In genomic region chr1:9385801-9386573, GRCh38 we compare ENCODE assay signal across 15 cellular contexts.
DNase-seq lines count a peak whose midpoint lies in the region; ATAC-seq and TF ChIP-seq lines count a peak whose summit lies in the region.
"Had no signal": no experiment of that assay in that cellular context is flagged by ENCODE, and none has a peak within 500 bp of the region (broad histone marks: within the 10 kb centered on the region; RNA-seq: fewer than 3 reads in every experiment).

No MANE protein-coding gene starts in this region.

- peak overlapping the region; percentile 68 for H3K27ac Mint-ChIP-seq in chondrocyte (ENCODE audit: unreplicated experiment)

- TF ChIP-seq CTCF in HCT116 (IDR thresholded peaks at IDR 0.05 in 2 of 3, conservative IDR thresholded peaks at IDR 0.05 in 1 of 3; ENCODE audit: borderline replicate concordance in 1 of 3, insufficient read depth in 1 of 3, low read depth in 2 of 3, low read length in 2 of 3) (no peak), chondrocyte (IDR thresholded peaks at IDR 0.05) (no peak), vagina (IDR thresholded peaks at IDR 0.05) (no peak), GM13976 (IDR thresholded peaks at IDR 0.05; ENCODE audit: borderline replicate concordance, control extremely low read depth, extremely low read depth, insufficient read depth, missing control alignments) (no peak)

- H3K27me3 ChIP-seq in HCT116 (ENCODE audit: insufficient read depth, low read length) = no peaks in the 10 kb centered on the region
- H3K27me3 ChIP-seq in neuronal stem cell (ENCODE audit: control insufficient read depth in 3 of 3, insufficient read depth in 3 of 3, low read depth in 1 of 3, low read length in 3 of 3) = peaks cover 0 to 35% (median 0%) of the 10 kb centered on the region in 3 experiments
- no peaks in the 10 kb centered on the region for H3K27me3 ChIP-seq in vagina
- H3K27me3 ChIP-seq: body of pancreas had no signal

- no peak overlapping the region for H2AFZ ChIP-seq in HCT116 (ENCODE audit: low read depth, low read length, poor library complexity, severe bottlenecking)
- H2AFZ ChIP-seq in neuronal stem cell (ENCODE audit: low read length) = no peak overlapping the region

- H3K79me2 ChIP-seq in HCT116 (ENCODE audit: insufficient read depth, low read length) = no peaks in the 10 kb centered on the region

- H3K9me3 Mint-ChIP-seq in chondrocyte (ENCODE audit: low read depth) = no peaks in the 10 kb centered on the region

- CTCF ChIA-PET in HCT116 (lab: Charles Lee) = no interaction called here

- peak overlapping the region; percentile 53 for H3K4ac ChIP-seq in neuronal stem cell (ENCODE audit: low read length)

- intact Hi-C loops in HCT116 (cut with micrococcal nuclease) = no loop called here
- intact Hi-C loops in vagina (cut with DNase I) = no loop called here

- H2BK12ac ChIP-seq in neuronal stem cell (ENCODE audit: low read length) = peak overlapping the region; percentile 58

- no peaks in the 10 kb centered on the region for H4K20me1 ChIP-seq in HCT116 (ENCODE audit: insufficient read depth)

- no peak for TF ChIP-seq RAD21 in HCT116 (IDR thresholded peaks at IDR 0.05; ENCODE audit: low read depth)

- in situ Hi-C loops in GM13976 (cut with MboI; ENCODE audit: low sequenced_read_pairs, unreplicated experiment) = no loop called here

- no peak overlapping the region for H3K4me3 Mint-ChIP-seq in chondrocyte (ENCODE audit: unreplicated experiment)

- no peak overlapping the region for H2BK120ac ChIP-seq in neuronal stem cell (ENCODE audit: low read depth, low read length)

- no peaks in the 10 kb centered on the region for H3K36me3 Mint-ChIP-seq in chondrocyte (ENCODE audit: low read depth)

- peak overlapping the region; percentile 85 for H3K18ac ChIP-seq in neuronal stem cell (ENCODE audit: low read length)

- peak overlapping the region; percentile 24 for H4K91ac ChIP-seq in neuronal stem cell (ENCODE audit: low read depth, low read length, poor library complexity)

- RAD21 ChIA-PET in HCT116 (lab: Charles Lee; ENCODE audit: low non-redundant PET in 1 of 2, low total read pairs in 2 of 2, uncharacterized antibody in 2 of 2, unreplicated experiment in 2 of 2) = no interaction called here

- peak; percentile 34 for DNase-seq in Daoy (ENCODE audit: low read depth)
- DNase-seq in HCT116 (ENCODE audit: low read depth, low spot score) = no peak
- no peak for DNase-seq in chondrocyte (ENCODE audit: low spot score)
- DNase-seq in neuronal stem cell (ENCODE audit: low spot score) = no peak
- no peak for DNase-seq in midbrain (lab: John Stamatoyannopoulos, UW)
- no peak for DNase-seq in vagina (ENCODE audit: extremely low spot score in 2 of 2)
- no peak for DNase-seq in GM13976 (ENCODE audit: low spot score)
- DNase-seq: activated effector memory CD4-positive, alpha-beta T cell treated with Interleukin-2 at 50 U/mL for 16 hours; body of pancreas; effector memory CD4-positive, alpha-beta T cell; foreskin fibroblast; NCI-H1417 treated with DMSO at 0.1 percent for 48 hours; NCI-H510A treated with DMSO at 0.1 percent for 48 hours had no signal

- no peak for ATAC-seq in HCT116
- no peak for ATAC-seq in HG02678 (IDR thresholded peaks at IDR 0.05; ENCODE audit: unreplicated experiment)
- ATAC-seq: body of pancreas had no signal

- POLR2A ChIA-PET in HCT116 (lab: Charles Lee) = no interaction called here

- peak overlapping the region; percentile 65 for H4K8ac ChIP-seq in neuronal stem cell (ENCODE audit: low read depth, low read length)

- H3K27me3 Mint-ChIP-seq in chondrocyte (ENCODE audit: low read depth) = no peaks in the 10 kb centered on the region

- no peaks in the 10 kb centered on the region for H3K79me1 ChIP-seq in neuronal stem cell (ENCODE audit: low read depth, low read length)

- no CpG with 5 or more reads among the region's 20 CpGs for WGBS in neuronal stem cell (ENCODE audit: extremely low coverage in 2 of 2, insufficient read length in 2 of 2, insufficient replicate concordance in 1 of 2), 2 donors

- H2BK5ac ChIP-seq in neuronal stem cell (ENCODE audit: low read length) = no peak overlapping the region

- H3K27ac ChIP-seq in HCT116 (ENCODE audit: low read depth, low read length) (no peak overlapping the region), neuronal stem cell (replicated peaks; ENCODE audit: low read length) (no peak overlapping the region), vagina (no peak overlapping the region)
- H3K27ac ChIP-seq: body of pancreas had no signal

- TF ChIP-seq POLR2A in HCT116 (IDR thresholded peaks at IDR 0.05; ENCODE audit: borderline replicate concordance, extremely low read depth, insufficient read depth, insufficient read length) (no peak), vagina (IDR thresholded peaks at IDR 0.05) (no peak)

- no TSS peak for BruUV-seq in HCT116 (replicated peaks; lab: Mats Ljungman, UMichigan)

- H3K4me1 Mint-ChIP-seq in chondrocyte (ENCODE audit: low read depth) = peaks cover 70% of the 10 kb centered on the region

- H3K9ac ChIP-seq in HCT116 (ENCODE audit: low read length) (no peak overlapping the region), neuronal stem cell (ENCODE audit: low read depth, low read length, poor library complexity) (no peak overlapping the region)

- peak overlapping the region; percentile 73 for H3K23ac ChIP-seq in neuronal stem cell (ENCODE audit: low read depth, low read length, poor library complexity)

- no peaks in the 10 kb centered on the region for H3K9me3 ChIP-seq in HCT116 (ENCODE audit: control insufficient read depth in 1 of 2, insufficient read depth in 1 of 2, low read depth in 1 of 2, low read length in 2 of 2)
- H3K9me3 ChIP-seq in neuronal stem cell (replicated peaks in 1 of 2; ENCODE audit: control insufficient read depth in 2 of 2, insufficient read depth in 1 of 2, low read depth in 1 of 2, low read length in 2 of 2) = no peaks in the 10 kb centered on the region
- no peaks in the 10 kb centered on the region for H3K9me3 ChIP-seq in vagina
- H3K9me3 ChIP-seq: body of pancreas, prostate gland had no signal

- peak overlapping the region; percentile 38 for H3K14ac ChIP-seq in neuronal stem cell (ENCODE audit: low read length)

- H2BK15ac ChIP-seq in neuronal stem cell (ENCODE audit: low read length) = peak overlapping the region; percentile 14

- no peaks in the 10 kb centered on the region for H3K9me2 ChIP-seq in HCT116 (ENCODE audit: insufficient read depth)

- 0 out of 2 replicates have a peak overlapping the region, but pooled peaks have one; percentile 4 for H3K4me2 ChIP-seq in HCT116 (ENCODE audit: low read length)
- H3K4me2 ChIP-seq in neuronal stem cell (ENCODE audit: insufficient read depth, low read length, poor library complexity, severe bottlenecking) = no peak overlapping the region

- H3K36me3 ChIP-seq in HCT116 (ENCODE audit: control insufficient read depth in 1 of 2, insufficient read depth in 2 of 2, low read length in 2 of 2) (no peaks in the 10 kb centered on the region), neuronal stem cell (replicated peaks in 1 of 2; ENCODE audit: control insufficient read depth in 2 of 2, insufficient read depth in 2 of 2, low read length in 2 of 2) (no peaks in the 10 kb centered on the region), vagina (no peaks in the 10 kb centered on the region)
- H3K36me3 ChIP-seq: prostate gland had no signal

- H3K4me3 ChIP-seq in HCT116 (replicated peaks in 1 of 2; ENCODE audit: low read depth in 1 of 2, low read length in 2 of 2) (no peak overlapping the region), neuronal stem cell (ENCODE audit: low read length in 2 of 2) (no peak overlapping the region), vagina (no peak overlapping the region)
- H3K4me3 ChIP-seq: body of pancreas, prostate gland had no signal

- H2AK5ac ChIP-seq in neuronal stem cell (ENCODE audit: low read depth, low read length) = peak overlapping the region; percentile 60

- peaks cover 17 to 36% of the 10 kb centered on the region in 2 experiments for H3K4me1 ChIP-seq in HCT116 (ENCODE audit: control insufficient read depth in 1 of 2, insufficient read depth in 2 of 2, low read length in 2 of 2)
- H3K4me1 ChIP-seq in neuronal stem cell (ENCODE audit: control insufficient read depth in 2 of 2, insufficient read depth in 1 of 2, low read depth in 1 of 2, low read length in 2 of 2) = peaks cover 0 to 3% of the 10 kb centered on the region in 2 donors
- peaks cover 30% of the 10 kb centered on the region for H3K4me1 ChIP-seq in vagina
- H3K4me1 ChIP-seq: body of pancreas had no signal

TF ChIP-seq in HCT116, 20 proteins besides CTCF, POLR2A, EP300 and RAD21:
- TF ChIP-seq TCF7L2 (IDR thresholded peaks at IDR 0.05; ENCODE audit: borderline replicate concordance, extremely low read depth, insufficient read depth, insufficient read length) = no peak
- no peak for TF ChIP-seq ZFX (IDR thresholded peaks at IDR 0.05)
- no peak for TF ChIP-seq POLR2AphosphoS5 (IDR thresholded peaks at IDR 0.05; ENCODE audit: low read depth, low read length)
